1 cellular context compared by ENCODE assay signal in genomic region chr11:9384535-9385287, GRCh38.
A peak's percentile ranks its signal among the peaks of the same experiment; 100 is the strongest.
TF ChIP-seq lines count a peak whose summit lies in the region.

Gene IPO7 (plus strand): TSS chr11:9384652. CDS start chr11:9384764, 112 bp downstream.

TF ChIP-seq in K562, 482 proteins besides CTCF, POLR2A, EP300 and RAD21 (continued from another document and continues in another):
- TF ChIP-seq, protein P1, sequence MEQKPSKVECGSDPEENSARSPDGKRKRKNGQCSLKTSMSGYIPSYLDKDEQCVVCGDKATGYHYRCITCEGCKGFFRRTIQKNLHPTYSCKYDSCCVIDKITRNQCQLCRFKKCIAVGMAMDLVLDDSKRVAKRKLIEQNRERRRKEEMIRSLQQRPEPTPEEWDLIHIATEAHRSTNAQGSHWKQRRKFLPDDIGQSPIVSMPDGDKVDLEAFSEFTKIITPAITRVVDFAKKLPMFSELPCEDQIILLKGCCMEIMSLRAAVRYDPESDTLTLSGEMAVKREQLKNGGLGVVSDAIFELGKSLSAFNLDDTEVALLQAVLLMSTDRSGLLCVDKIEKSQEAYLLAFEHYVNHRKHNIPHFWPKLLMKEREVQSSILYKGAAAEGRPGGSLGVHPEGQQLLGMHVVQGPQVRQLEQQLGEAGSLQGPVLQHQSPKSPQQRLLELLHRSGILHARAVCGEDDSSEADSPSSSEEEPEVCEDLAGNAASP (IDR thresholded peaks at IDR 0.05): no peak
- peak; percentile 67; the same call in 1 of the 2 replicates for TF ChIP-seq THAP12 (CRISPR knock-in tag; IDR thresholded peaks at IDR 0.05)
- TF ChIP-seq NR2F6 (CRISPR knock-in tag; IDR thresholded peaks at IDR 0.05): no peak
- no peak; the same call in 1 of the 2 replicates for TF ChIP-seq MIER1 (IDR thresholded peaks at IDR 0.05; ENCODE audit: low read depth)
- TF ChIP-seq PURB (CRISPR knock-in tag; IDR thresholded peaks at IDR 0.05; ENCODE audit: low read depth): no peak
- TF ChIP-seq TAF1 (IDR thresholded peaks at IDR 0.05; ENCODE audit: control insufficient read depth, extremely low read depth, insufficient read depth, low read length, severe bottlenecking): peak; percentile 92
- TF ChIP-seq RBM14 (IDR thresholded peaks at IDR 0.05; ENCODE audit: borderline replicate concordance, insufficient read depth, low read depth, low read length): peak; percentile 93; the same call in 1 of the 2 replicates
- peak; percentile 91 for TF ChIP-seq ZNF143 (CRISPR knock-in tag; IDR thresholded peaks at IDR 0.05)
- no peak for TF ChIP-seq ZNF23 (CRISPR knock-in tag; IDR thresholded peaks at IDR 0.05)
- 0 out of 2 replicates have a peak, but pooled peaks have one; percentile 9 for TF ChIP-seq NBN (IDR thresholded peaks at IDR 0.05; ENCODE audit: low read depth)
- no peak for TF ChIP-seq POLR3G (IDR thresholded peaks at IDR 0.05; ENCODE audit: extremely low read depth, insufficient read length, insufficient replicate concordance)
- TF ChIP-seq PHF20 (IDR thresholded peaks at IDR 0.05; ENCODE audit: partially characterized antibody): peak; percentile 59
- no peak for TF ChIP-seq RFX1 (IDR thresholded peaks at IDR 0.05)
- no peak for TF ChIP-seq TEAD2 (tag; IDR thresholded peaks at IDR 0.05)
- 0 out of 2 replicates have a peak, but pooled peaks have one; percentile 29 for TF ChIP-seq E2F4 (CRISPR knock-in tag; IDR thresholded peaks at IDR 0.05; ENCODE audit: low read depth)
- no peak for TF ChIP-seq ESRRA (IDR thresholded peaks at IDR 0.05; ENCODE audit: borderline replicate concordance, low read depth)
- no peak for TF ChIP-seq MCM3 (IDR thresholded peaks at IDR 0.05)
- TF ChIP-seq, protein P2, sequence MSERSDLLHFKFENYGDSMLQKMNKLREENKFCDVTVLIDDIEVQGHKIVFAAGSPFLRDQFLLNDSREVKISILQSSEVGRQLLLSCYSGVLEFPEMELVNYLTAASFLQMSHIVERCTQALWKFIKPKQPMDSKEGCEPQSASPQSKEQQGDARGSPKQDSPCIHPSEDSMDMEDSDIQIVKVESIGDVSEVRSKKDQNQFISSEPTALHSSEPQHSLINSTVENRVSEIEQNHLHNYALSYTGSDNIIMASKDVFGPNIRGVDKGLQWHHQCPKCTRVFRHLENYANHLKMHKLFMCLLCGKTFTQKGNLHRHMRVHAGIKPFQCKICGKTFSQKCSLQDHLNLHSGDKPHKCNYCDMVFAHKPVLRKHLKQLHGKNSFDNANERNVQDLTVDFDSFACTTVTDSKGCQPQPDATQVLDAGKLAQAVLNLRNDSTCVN (CRISPR knock-in tag; IDR thresholded peaks at IDR 0.05): no peak
- no peak for TF ChIP-seq POLR3A (IDR thresholded peaks at IDR 0.05; ENCODE audit: borderline replicate concordance, extremely low read depth, insufficient read depth, insufficient read length)
- TF ChIP-seq, protein P3, sequence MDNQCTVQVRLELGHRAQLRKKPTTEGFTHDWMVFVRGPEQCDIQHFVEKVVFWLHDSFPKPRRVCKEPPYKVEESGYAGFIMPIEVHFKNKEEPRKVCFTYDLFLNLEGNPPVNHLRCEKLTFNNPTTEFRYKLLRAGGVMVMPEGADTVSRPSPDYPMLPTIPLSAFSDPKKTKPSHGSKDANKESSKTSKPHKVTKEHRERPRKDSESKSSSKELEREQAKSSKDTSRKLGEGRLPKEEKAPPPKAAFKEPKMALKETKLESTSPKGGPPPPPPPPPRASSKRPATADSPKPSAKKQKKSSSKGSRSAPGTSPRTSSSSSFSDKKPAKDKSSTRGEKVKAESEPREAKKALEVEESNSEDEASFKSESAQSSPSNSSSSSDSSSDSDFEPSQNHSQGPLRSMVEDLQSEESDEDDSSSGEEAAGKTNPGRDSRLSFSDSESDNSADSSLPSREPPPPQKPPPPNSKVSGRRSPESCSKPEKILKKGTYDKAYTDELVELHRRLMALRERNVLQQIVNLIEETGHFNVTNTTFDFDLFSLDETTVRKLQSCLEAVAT (IDR thresholded peaks at IDR 0.05): 0 out of 4 replicates have a peak, but pooled peaks of 1 of the 2 experiments have one; percentile 17
- TF ChIP-seq CBFB (CRISPR knock-in tag; IDR thresholded peaks at IDR 0.05): no peak; the same call in 1 of the 2 replicates
- peak; percentile 88 for TF ChIP-seq CXXC5 (CRISPR knock-in tag; IDR thresholded peaks at IDR 0.05)
- no peak for TF ChIP-seq COPS2 (conservative IDR thresholded peaks at IDR 0.05)
- TF ChIP-seq CEBPG (CRISPR knock-in tag; IDR thresholded peaks at IDR 0.05): no peak; the same call in 1 of the 2 replicates
- no peak for TF ChIP-seq CEBPG (tag; conservative IDR thresholded peaks at IDR 0.05 in 1 of 2, IDR thresholded peaks at IDR 0.05 in 1 of 2)
- TF ChIP-seq SP1 (CRISPR knock-in tag; IDR thresholded peaks at IDR 0.05): peak; percentile 68
- TF ChIP-seq, protein P4, sequence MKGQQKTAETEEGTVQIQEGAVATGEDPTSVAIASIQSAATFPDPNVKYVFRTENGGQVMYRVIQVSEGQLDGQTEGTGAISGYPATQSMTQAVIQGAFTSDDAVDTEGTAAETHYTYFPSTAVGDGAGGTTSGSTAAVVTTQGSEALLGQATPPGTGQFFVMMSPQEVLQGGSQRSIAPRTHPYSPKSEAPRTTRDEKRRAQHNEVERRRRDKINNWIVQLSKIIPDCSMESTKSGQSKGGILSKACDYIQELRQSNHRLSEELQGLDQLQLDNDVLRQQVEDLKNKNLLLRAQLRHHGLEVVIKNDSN (CRISPR knock-in tag; IDR thresholded peaks at IDR 0.05): no peak; the same call in 1 of the 2 replicates
- 0 out of 2 replicates have a peak, but pooled peaks have one; percentile 62 for TF ChIP-seq SRSF1 (IDR thresholded peaks at IDR 0.05; ENCODE audit: low read depth, low read length)
- TF ChIP-seq MEF2A (IDR thresholded peaks at IDR 0.05; ENCODE audit: control insufficient read depth, low read depth, low read length): no peak
- no peak for TF ChIP-seq NFATC3 (IDR thresholded peaks at IDR 0.05)
- TF ChIP-seq TGIF2 (CRISPR knock-in tag; IDR thresholded peaks at IDR 0.05): no peak
- TF ChIP-seq BRD4 (IDR thresholded peaks at IDR 0.05): peak; percentile 60; the same call in 1 of the 2 replicates
- peak; percentile 54; the same call in 1 of the 2 replicates for TF ChIP-seq ZZZ3 (IDR thresholded peaks at IDR 0.05)
- TF ChIP-seq NONO (IDR thresholded peaks at IDR 0.05; ENCODE audit: low read depth in 2 of 2, low read length in 1 of 2): peak; percentile 47 to 83; a peak in 3 of 4 replicates
- no peak for TF ChIP-seq ZNF589 (CRISPR knock-in tag; IDR thresholded peaks at IDR 0.05; ENCODE audit: low read depth)
- no peak for TF ChIP-seq SMAD3 (CRISPR knock-in tag; conservative IDR thresholded peaks at IDR 0.05)
- peak; percentile 40 for TF ChIP-seq HNRNPLL (IDR thresholded peaks at IDR 0.05; ENCODE audit: low read depth, low read length, poor library complexity, severe bottlenecking)
- no peak for TF ChIP-seq SREBF2 (CRISPR knock-in tag; IDR thresholded peaks at IDR 0.05)
- TF ChIP-seq MED1 (CRISPR knock-in tag; IDR thresholded peaks at IDR 0.05; ENCODE audit: borderline replicate concordance): no peak
- TF ChIP-seq POLR2H (tag; IDR thresholded peaks at IDR 0.05; ENCODE audit: low read depth): peak; percentile 80
- no peak for TF ChIP-seq RBM39 (optimal IDR thresholded peaks at IDR 0.05; ENCODE audit: low read depth, low read length)
- TF ChIP-seq E2F8 (IDR thresholded peaks at IDR 0.05; ENCODE audit: low read depth, partially characterized antibody): peak; percentile 89
- TF ChIP-seq HDAC8 (tag; IDR thresholded peaks at IDR 0.05): no peak
- no peak for TF ChIP-seq RCOR1 (IDR thresholded peaks at IDR 0.05; ENCODE audit: borderline replicate concordance in 1 of 2, low read depth in 2 of 2, low read length in 2 of 2)
- TF ChIP-seq MEF2D (tag; conservative IDR thresholded peaks at IDR 0.05; ENCODE audit: low read depth): 0 out of 2 replicates have a peak, but pooled peaks have one; percentile 30
- TF ChIP-seq SRF (CRISPR knock-in tag; IDR thresholded peaks at IDR 0.05): peak in 1 of 2 experiments; percentile 59; a peak in 1 of 4 replicates
- no peak for TF ChIP-seq ZC3H8 (IDR thresholded peaks at IDR 0.05)
- TF ChIP-seq DACH1 (IDR thresholded peaks at IDR 0.05; ENCODE audit: partially characterized antibody): peak; percentile 32
- 0 out of 2 replicates have a peak, but pooled peaks have one; percentile 13 for TF ChIP-seq KDM2B (CRISPR knock-in tag; IDR thresholded peaks at IDR 0.05)
- no peak for TF ChIP-seq ZNF586 (CRISPR knock-in tag; conservative IDR thresholded peaks at IDR 0.05)
- TF ChIP-seq, protein P5, sequence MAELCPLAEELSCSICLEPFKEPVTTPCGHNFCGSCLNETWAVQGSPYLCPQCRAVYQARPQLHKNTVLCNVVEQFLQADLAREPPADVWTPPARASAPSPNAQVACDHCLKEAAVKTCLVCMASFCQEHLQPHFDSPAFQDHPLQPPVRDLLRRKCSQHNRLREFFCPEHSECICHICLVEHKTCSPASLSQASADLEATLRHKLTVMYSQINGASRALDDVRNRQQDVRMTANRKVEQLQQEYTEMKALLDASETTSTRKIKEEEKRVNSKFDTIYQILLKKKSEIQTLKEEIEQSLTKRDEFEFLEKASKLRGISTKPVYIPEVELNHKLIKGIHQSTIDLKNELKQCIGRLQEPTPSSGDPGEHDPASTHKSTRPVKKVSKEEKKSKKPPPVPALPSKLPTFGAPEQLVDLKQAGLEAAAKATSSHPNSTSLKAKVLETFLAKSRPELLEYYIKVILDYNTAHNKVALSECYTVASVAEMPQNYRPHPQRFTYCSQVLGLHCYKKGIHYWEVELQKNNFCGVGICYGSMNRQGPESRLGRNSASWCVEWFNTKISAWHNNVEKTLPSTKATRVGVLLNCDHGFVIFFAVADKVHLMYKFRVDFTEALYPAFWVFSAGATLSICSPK (IDR thresholded peaks at IDR 0.05; ENCODE audit: borderline replicate concordance): no peak
- TF ChIP-seq ZFP36 (IDR thresholded peaks at IDR 0.05; ENCODE audit: low read depth, low read length, partially characterized antibody): no peak
- TF ChIP-seq EGR1 (conservative IDR thresholded peaks at IDR 0.05): 0 out of 2 replicates have a peak, but pooled peaks have one; percentile 32
- TF ChIP-seq ZC3H4 (CRISPR knock-in tag; IDR thresholded peaks at IDR 0.05; ENCODE audit: borderline replicate concordance): 0 out of 2 replicates have a peak, but pooled peaks have one; percentile 16
- TF ChIP-seq ZNF253 (CRISPR knock-in tag; conservative IDR thresholded peaks at IDR 0.05): no peak
- TF ChIP-seq HDAC6 (IDR thresholded peaks at IDR 0.05; ENCODE audit: low read depth, low read length): no peak
- TF ChIP-seq TRIM24 (IDR thresholded peaks at IDR 0.05): peak in 1 of 2 experiments; percentile 38; a peak in 1 of 4 replicates
- TF ChIP-seq, protein P6, sequence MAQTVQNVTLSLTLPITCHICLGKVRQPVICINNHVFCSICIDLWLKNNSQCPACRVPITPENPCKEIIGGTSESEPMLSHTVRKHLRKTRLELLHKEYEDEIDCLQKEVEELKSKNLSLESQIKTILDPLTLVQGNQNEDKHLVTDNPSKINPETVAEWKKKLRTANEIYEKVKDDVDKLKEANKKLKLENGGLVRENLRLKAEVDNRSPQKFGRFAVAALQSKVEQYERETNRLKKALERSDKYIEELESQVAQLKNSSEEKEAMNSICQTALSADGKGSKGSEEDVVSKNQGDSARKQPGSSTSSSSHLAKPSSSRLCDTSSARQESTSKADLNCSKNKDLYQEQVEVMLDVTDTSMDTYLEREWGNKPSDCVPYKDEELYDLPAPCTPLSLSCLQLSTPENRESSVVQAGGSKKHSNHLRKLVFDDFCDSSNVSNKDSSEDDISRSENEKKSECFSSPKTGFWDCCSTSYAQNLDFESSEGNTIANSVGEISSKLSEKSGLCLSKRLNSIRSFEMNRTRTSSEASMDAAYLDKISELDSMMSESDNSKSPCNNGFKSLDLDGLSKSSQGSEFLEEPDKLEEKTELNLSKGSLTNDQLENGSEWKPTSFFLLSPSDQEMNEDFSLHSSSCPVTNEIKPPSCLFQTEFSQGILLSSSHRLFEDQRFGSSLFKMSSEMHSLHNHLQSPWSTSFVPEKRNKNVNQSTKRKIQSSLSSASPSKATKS (CRISPR knock-in tag; IDR thresholded peaks at IDR 0.05): no peak
- TF ChIP-seq EHMT2 (IDR thresholded peaks at IDR 0.05): no peak
